Comparison of ENCODE assay signal across 23 cellular contexts in the genomic region with DNA sequence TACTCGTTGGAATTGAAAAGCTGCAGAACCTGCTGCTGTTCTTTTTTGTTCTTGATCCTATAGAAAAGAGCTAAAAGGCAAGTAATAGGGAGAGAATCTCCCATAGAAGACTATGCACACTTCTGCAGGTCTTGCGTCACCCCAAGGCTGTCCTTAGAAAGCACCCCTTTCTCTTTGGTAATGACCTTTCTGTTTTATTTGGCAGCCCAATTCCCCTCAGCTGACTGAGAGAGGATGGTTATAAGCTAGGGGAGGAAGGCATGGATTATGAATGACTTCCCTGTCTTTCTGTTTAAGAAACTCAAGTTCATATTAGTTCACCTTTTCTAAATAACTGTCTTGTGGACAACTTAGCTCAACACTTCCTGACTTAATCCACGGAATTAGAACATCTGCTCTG.
"Had no signal": no experiment of that assay in that cellular context is flagged by ENCODE, and none has a peak within 500 bp of the region (broad histone marks: within the 10 kb centered on the region; RNA-seq: fewer than 3 reads in every experiment).

No MANE protein-coding gene starts in this region.

- ATAC-seq: gastroesophageal sphincter; left lung; naive thymus-derived CD4-positive, alpha-beta T cell; psoas muscle had no signal

- H3K36me3 ChIP-seq: colonic mucosa, gastroesophageal sphincter, left lung, neutrophil, sigmoid colon, stomach, thoracic aorta, transverse colon had no signal

- H3K4me1 Mint-ChIP-seq: endodermal cell had no signal

- H3K9me3 Mint-ChIP-seq: endodermal cell had no signal

- H3K27ac ChIP-seq: colonic mucosa, gastroesophageal sphincter, left lung, neutrophil, psoas muscle, sigmoid colon, skin epidermis, stomach, thoracic aorta, transverse colon had no signal

- H3K27me3 ChIP-seq: colonic mucosa, gastroesophageal sphincter, left lung, neutrophil, sigmoid colon, stomach, transverse colon had no signal

- DNase-seq: colonic mucosa; dermis blood vessel endothelial cell; effector CD4-positive, alpha-beta T cell; endodermal cell; foreskin fibroblast; glutamatergic neuron; islet precursor cell; left lung; mesendoderm; naive thymus-derived CD4-positive, alpha-beta T cell; psoas muscle; retina; sigmoid colon; stimulated activated naive CD4-positive, alpha-beta T cell; stomach; substantia nigra; transverse colon had no signal

- H3K9me3 ChIP-seq: colonic mucosa, gastroesophageal sphincter, left lung, neutrophil, psoas muscle, sigmoid colon, stomach, thoracic aorta, transverse colon had no signal

- H3K27ac Mint-ChIP-seq: endodermal cell; naive thymus-derived CD4-positive, alpha-beta T cell had no signal

- H3K36me3 Mint-ChIP-seq: naive thymus-derived CD4-positive, alpha-beta T cell had no signal

- H3K4me3 Mint-ChIP-seq: endodermal cell; naive thymus-derived CD4-positive, alpha-beta T cell had no signal

- FAIRE-seq: urothelium cell line had no signal

- H3K4me1 ChIP-seq: colonic mucosa, gastroesophageal sphincter, left lung, psoas muscle, sigmoid colon, stomach, transverse colon had no signal

- H3K4me3 ChIP-seq: colonic mucosa, gastroesophageal sphincter, left lung, lung, psoas muscle, sigmoid colon, skin epidermis, stomach, thoracic aorta, transverse colon had no signal
